ENCODE assay signal across 10 cellular contexts in genomic region chr4:577499-578450, GRCh38. TPM values are rescaled to one million over a fixed set of nuclear protein-coding genes. Genes with fewer than 3 reads are reported as not detected.
DNase-seq lines count a peak whose midpoint lies in the region; ATAC-seq and TF ChIP-seq lines count a peak whose summit lies in the region.
"Had no signal": no experiment of that assay in that cellular context is flagged by ENCODE, and none has a peak within 500 bp of the region (broad histone marks: within the 10 kb centered on the region; RNA-seq: fewer than 3 reads in every experiment).

No MANE protein-coding gene starts in this region.

- TF ChIP-seq CTCF in chondrocyte (IDR thresholded peaks at IDR 0.05) (no peak), neural crest cell (conservative IDR thresholded peaks at IDR 0.05) (no peak)

- H3K27me3 Mint-ChIP-seq in chondrocyte (ENCODE audit: low read depth), result peaks cover 54% of the 10 kb centered on the region
- peaks cover 75% of the 10 kb centered on the region for H3K27me3 Mint-ChIP-seq in neural crest cell (ENCODE audit: low read depth)

- H3K9me3 Mint-ChIP-seq in chondrocyte (ENCODE audit: low read depth) (peaks cover 3% of the 10 kb centered on the region), neural crest cell (no peaks in the 10 kb centered on the region)

- DNase-seq in DMS53 treated with DMSO at 0.1 percent for 48 hours (lab: John Stamatoyannopoulos, UW; ENCODE audit: unreplicated experiment), result peak; percentile 59
- peak; percentile 43 for DNase-seq in LHCN-M2 (ENCODE audit: low read depth)
- no peak for DNase-seq in chondrocyte (ENCODE audit: low spot score)
- peak; percentile 15 for DNase-seq in neural crest cell (ENCODE audit: low read depth, low spot score)
- DNase-seq in ACHN, result no peak
- DNase-seq in DMS114 treated with DMSO at 0.1 percent for 48 hours (lab: John Stamatoyannopoulos, UW; ENCODE audit: unreplicated experiment), result no peak

- ATAC-seq in GM21360 (IDR thresholded peaks at IDR 0.05; ENCODE audit: unreplicated experiment) (no peak), GM21786 (IDR thresholded peaks at IDR 0.05; ENCODE audit: unreplicated experiment) (no peak)

- H3K36me3 Mint-ChIP-seq in chondrocyte (ENCODE audit: low read depth) (no peaks in the 10 kb centered on the region), neural crest cell (ENCODE audit: low read depth) (peaks cover 2% of the 10 kb centered on the region)

- peaks cover 8% of the 10 kb centered on the region for H3K4me1 Mint-ChIP-seq in chondrocyte (ENCODE audit: low read depth)
- H3K4me1 Mint-ChIP-seq in neural crest cell, result peaks cover 27% of the 10 kb centered on the region

- in situ Hi-C loops in ACHN (cut with HindIII; ENCODE audit: low pct_ligation_motif_present, low pct_unique_long_range_greater_than_20kb, low sequenced_read_pairs), result no loop called here

- H3K4me3 Mint-ChIP-seq in chondrocyte (ENCODE audit: unreplicated experiment), result peak overlapping the region; percentile 44
- H3K4me3 Mint-ChIP-seq in neural crest cell, result peak overlapping the region; percentile 76

- H3K27ac Mint-ChIP-seq in chondrocyte (ENCODE audit: unreplicated experiment), result no peak overlapping the region
- H3K27ac Mint-ChIP-seq in neural crest cell (ENCODE audit: unreplicated experiment), result no peak overlapping the region

RNA-seq across cellular contexts. Expression of gene TMEM271, which starts 1.7 kb away (rescaled TPM):
- total RNA-seq in LHCN-M2 (2014; rRNA removed) (not detected in 2 replicates), chondrocyte (not detected in 3 replicates), neural crest cell (0.26 and 0.32 TPM in 2 replicates)
- 0.02 TPM for polyA plus RNA-seq in LHCN-M2 (2012)
- total RNA-seq: liver, upper lobe of left lung had no signal
- polyA plus RNA-seq: liver had no signal

RNA-seq across cellular contexts. Expression of gene PDE6B, which starts 47.6 kb away (rescaled TPM):
- total RNA-seq in LHCN-M2 (2014; rRNA removed) (0.06 and 0.29 TPM in 2 replicates), chondrocyte (0.46 to 2.3 TPM (median 2.3 TPM) in 3 replicates), neural crest cell (3.4 and 4.1 TPM in 2 replicates)
- 0.19 TPM for polyA plus RNA-seq in LHCN-M2 (2012)

Comparison
In these comparisons a context has a peak if more than half of its experiments do, and no peak if none do; other contexts are left out.
1. DNase-seq: peak in DMS53 treated with DMSO at 0.1 percent for 48 hours (single experiment), LHCN-M2 (single experiment) and neural crest cell (single experiment); none in chondrocyte (single experiment), ACHN (single experiment) and DMS114 treated with DMSO at 0.1 percent for 48 hours (single experiment).